33 cellular contexts compared by ENCODE assay signal in genomic region chr1:31642897-31643296, GRCh38. TPM values are rescaled to one million over a fixed set of nuclear protein-coding genes. Genes with fewer than 3 reads are reported as not detected.
DNase-seq lines count a peak whose midpoint lies in the region; ATAC-seq and TF ChIP-seq lines count a peak whose summit lies in the region.
"Had no signal": no experiment of that assay in that cellular context is flagged by ENCODE, and none has a peak within 500 bp of the region (broad histone marks: within the 10 kb centered on the region; RNA-seq: fewer than 3 reads in every experiment).

No MANE protein-coding gene starts in this region.

- H2AFZ ChIP-seq in Karpas-422 (ENCODE audit: low read length): no peak overlapping the region
- no peak overlapping the region for H2AFZ ChIP-seq in neural progenitor cell (replicated peaks)

- H3K27ac ChIP-seq in CD4-positive, alpha-beta T cell (ENCODE audit: low read depth, low read length): no peak overlapping the region
- no peak overlapping the region for H3K27ac ChIP-seq in Karpas-422 (ENCODE audit: low read length)
- no peak overlapping the region for H3K27ac ChIP-seq in neural progenitor cell

- peak overlapping the region; percentile 86 for H3K4me2 ChIP-seq in Karpas-422 (ENCODE audit: low read depth, low read length, poor library complexity, severe bottlenecking)
- no peak overlapping the region for H3K4me2 ChIP-seq in neural progenitor cell

- peak overlapping the region; percentile 100 for H3K27ac Mint-ChIP-seq in CD4-positive, alpha-beta T cell
- H3K27ac Mint-ChIP-seq in brain: peak overlapping the region in 1 of 5 experiments; percentile 50
- no peak overlapping the region for H3K27ac Mint-ChIP-seq in neural progenitor cell

- H3K9me3 ChIP-seq in CD4-positive, alpha-beta T cell (ENCODE audit: control insufficient read depth, low read length): no peaks in the 10 kb centered on the region
- H3K9me3 ChIP-seq in Karpas-422 (ENCODE audit: low read length) (no peaks in the 10 kb centered on the region), neural progenitor cell (ENCODE audit: low read depth) (no peaks in the 10 kb centered on the region)
- H3K9me3 ChIP-seq: BE2C, esophagus muscularis mucosa, heart right ventricle had no signal

- H3K9ac ChIP-seq in Karpas-422 (ENCODE audit: low read length) (peak overlapping the region; percentile 86), neural progenitor cell (no peak overlapping the region)

- intact Hi-C loops in CD4-positive, alpha-beta T cell (cut with DNase I, micrococcal nuclease): loop anchor here in 1 of 2 experiments (10.0 kb wide), 6 partner anchors 348 to 1542 kb away; partner anchors contain the start of genes BSDC1, CCDC28B, DCDC2B and IQCC

- H3K27me3 ChIP-seq in CD4-positive, alpha-beta T cell (ENCODE audit: control insufficient read depth, insufficient read depth, low read length): no peaks in the 10 kb centered on the region
- no peaks in the 10 kb centered on the region for H3K27me3 ChIP-seq in Karpas-422 (ENCODE audit: low read length)
- H3K27me3 ChIP-seq in neural progenitor cell: no peaks in the 10 kb centered on the region
- H3K27me3 ChIP-seq: BE2C, esophagus muscularis mucosa, foreskin keratinocyte, heart right ventricle had no signal

- in situ Hi-C loops in KBM-7 (cut with MboI; ENCODE audit: low pct_unique_long_range_greater_than_20kb, low sequenced_read_pairs): no loop called here

- H4K20me1 ChIP-seq in Karpas-422 (ENCODE audit: insufficient read depth, low read depth, low read length): no peaks in the 10 kb centered on the region
- no peaks in the 10 kb centered on the region for H4K20me1 ChIP-seq in neural progenitor cell (ENCODE audit: low read depth)

- CTCF ChIA-PET in CD4-positive, alpha-beta T cell (lab: Charles Lee): no interaction called here

- peaks cover 23% of the 10 kb centered on the region for H3K36me3 Mint-ChIP-seq in CD4-positive, alpha-beta T cell (ENCODE audit: low read depth)
- H3K36me3 Mint-ChIP-seq in brain (no peaks in the 10 kb centered on the region), neural progenitor cell (no peaks in the 10 kb centered on the region)
- H3K36me3 Mint-ChIP-seq: type B pancreatic cell had no signal

- H3K4me1 ChIP-seq in Karpas-422 (ENCODE audit: low read length) (peaks cover 31% of the 10 kb centered on the region), neural progenitor cell (peaks cover 4% of the 10 kb centered on the region)

- H3F3A ChIP-seq in neural progenitor cell (ENCODE audit: low read depth): peaks cover 13% of the 10 kb centered on the region

- H3K4me3 ChIP-seq in Karpas-422 (ENCODE audit: low read length) (peak overlapping the region; percentile 82; the same call in 1 of the 2 replicates), neural progenitor cell (no peak overlapping the region)

- H3K79me2 ChIP-seq in Karpas-422 (ENCODE audit: low read length): peaks cover 63% of the 10 kb centered on the region
- H3K79me2 ChIP-seq in neural progenitor cell (ENCODE audit: low read depth): peaks cover 47% of the 10 kb centered on the region

- no peaks in the 10 kb centered on the region for H3K36me3 ChIP-seq in Karpas-422 (ENCODE audit: insufficient read depth, low read length)
- no peaks in the 10 kb centered on the region for H3K36me3 ChIP-seq in neural progenitor cell
- H3K36me3 ChIP-seq: BE2C, esophagus muscularis mucosa had no signal

- peaks cover 29% of the 10 kb centered on the region for H3K4me1 Mint-ChIP-seq in CD4-positive, alpha-beta T cell (ENCODE audit: low read depth)
- peaks cover 41% of the 10 kb centered on the region for H3K4me1 Mint-ChIP-seq in brain
- H3K4me1 Mint-ChIP-seq in neural progenitor cell: peaks cover 18% of the 10 kb centered on the region

- no peak for DNase-seq in CD4-positive, alpha-beta T cell
- DNase-seq in Karpas-422 (no peak), neural progenitor cell (ENCODE audit: low spot score) (no peak), GDM1 (lab: John Stamatoyannopoulos, UW) (no peak), activated T-cell treated with anti-CD3 and anti-CD28 coated beads for 4 hours (no peak), KBM-7 (no peak)
- DNase-seq: ACHN; activated CD4-positive, alpha-beta T cell treated with anti-CD3 and anti-CD28 coated beads, Interleukin-2, amount 50 U/mL, for 48 hours; activated CD4-positive, CD25-positive, alpha-beta regulatory T cell; activated CD8-positive, alpha-beta memory T cell treated with anti-CD3 and anti-CD28 coated beads, Interleukin-2, amount 50 U/mL, for 4 hours; activated naive CD8-positive, alpha-beta T cell treated with anti-CD3 and anti-CD28 coated beads for 36 hours; aorta; BE2C; cortex of kidney; effector memory CD8-positive, alpha-beta T cell; foreskin keratinocyte; GOT3; heart right ventricle; left cardiac atrium; NCI-H1048; NCI-H1694; NCI-H524; SHP77 treated with DMSO at 0.1 percent for 48 hours; small intestine; stimulated activated CD4-positive, alpha-beta T cell treated with anti-CD3 and anti-CD28 coated beads, Interleukin-1b, Interleukin-23, amount 100 ng/mL, for 48 hours had no signal

- TF ChIP-seq CTCF in CD4-positive, alpha-beta T cell (IDR thresholded peaks at IDR 0.05): no peak
- TF ChIP-seq CTCF in brain (conservative IDR thresholded peaks at IDR 0.05): no peak
- TF ChIP-seq CTCF in neural progenitor cell (IDR thresholded peaks at IDR 0.05): no peak

- H3K9me2 ChIP-seq in Karpas-422 (replicated peaks; ENCODE audit: insufficient read depth, low read length): no peaks in the 10 kb centered on the region

- no peaks in the 10 kb centered on the region for H3K9me3 Mint-ChIP-seq in CD4-positive, alpha-beta T cell
- H3K9me3 Mint-ChIP-seq in brain (peaks cover 0 to 6% (median 2%) of the 10 kb centered on the region in 5 experiments), neural progenitor cell (no peaks in the 10 kb centered on the region)
- H3K9me3 Mint-ChIP-seq: activated naive CD8-positive, alpha-beta T cell treated with anti-CD3 and anti-CD28 coated beads for 36 hours; activated T-helper 17 cell treated with anti-CD3 and anti-CD28 coated beads, Interleukin-2, amount 50 U/mL, for 72 hours had no signal

- H3K27me3 Mint-ChIP-seq in CD4-positive, alpha-beta T cell: no peaks in the 10 kb centered on the region
- H3K27me3 Mint-ChIP-seq in brain: peaks cover 14% of the 10 kb centered on the region
- no peaks in the 10 kb centered on the region for H3K27me3 Mint-ChIP-seq in neural progenitor cell (ENCODE audit: insufficient read depth, low read depth)
- H3K27me3 Mint-ChIP-seq: activated naive CD8-positive, alpha-beta T cell treated with anti-CD3 and anti-CD28 coated beads for 36 hours; activated T-helper 17 cell treated with anti-CD3 and anti-CD28 coated beads, Interleukin-2, amount 50 U/mL, for 72 hours; effector memory CD8-positive, alpha-beta T cell; type B pancreatic cell had no signal

- POLR2A ChIA-PET in CD4-positive, alpha-beta T cell (lab: Charles Lee): no interaction called here

- peak overlapping the region; percentile 36 for H3K4me3 Mint-ChIP-seq in CD4-positive, alpha-beta T cell
- H3K4me3 Mint-ChIP-seq in brain (peak overlapping the region; percentile 35 to 78 (median 48)), neural progenitor cell (peak overlapping the region; percentile 46)

- no peak for ATAC-seq in CD4-positive, alpha-beta T cell (ENCODE audit: poor library complexity)
- no peak for ATAC-seq in GM21390 (IDR thresholded peaks at IDR 0.05; ENCODE audit: unreplicated experiment)
- ATAC-seq: activated T-helper 17 cell treated with anti-CD3 and anti-CD28 coated beads, Interleukin-2, amount 50 U/mL, for 72 hours; effector memory CD8-positive, alpha-beta T cell; foreskin keratinocyte; GM12878; heart right ventricle; left cardiac atrium; Panc1 had no signal

RNA-seq across cellular contexts. Expression of gene PEF1, which starts 1.8 kb away (rescaled TPM):
- 10 to 100 TPM; 42.3 to 45.9 TPM for total RNA-seq in CD4-positive, alpha-beta T cell
- total RNA-seq in Karpas-422 (2014; rRNA removed; shearing (Covaris generic); ENCODE audit: low replicate concordance): 53.0 and 56.2 TPM in 2 replicates
- polyA plus RNA-seq in brain (ENCODE audit: insufficient read depth, low read depth, low replicate concordance): 142 TPM
- 30.7 and 47.7 TPM in 2 replicates for total RNA-seq in neural progenitor cell (ENCODE audit: low replicate concordance)

RNA-seq across cellular contexts. Expression of gene HCRTR1, which starts 25.4 kb away (rescaled TPM):
- not detected for total RNA-seq in CD4-positive, alpha-beta T cell
- total RNA-seq in Karpas-422 (2014; rRNA removed; shearing (Covaris generic); ENCODE audit: low replicate concordance): not detected in 2 replicates
- polyA plus RNA-seq in brain (ENCODE audit: insufficient read depth, low read depth, low replicate concordance): not detected
- 0.06 TPM in 1 of 2 replicates, not detected in the other for total RNA-seq in neural progenitor cell (ENCODE audit: low replicate concordance)
- total RNA-seq: activated naive CD8-positive, alpha-beta T cell treated with anti-CD3 and anti-CD28 coated beads for 36 hours; activated T-helper 17 cell treated with anti-CD3 and anti-CD28 coated beads, Interleukin-2, amount 50 U/mL, for 72 hours; cardiac septum; foreskin keratinocyte; GM12878 had no signal
- polyA plus RNA-seq: foreskin keratinocyte, GM12878 had no signal
